Comparison of ENCODE assay signal across 1 cellular context in the genomic region with DNA sequence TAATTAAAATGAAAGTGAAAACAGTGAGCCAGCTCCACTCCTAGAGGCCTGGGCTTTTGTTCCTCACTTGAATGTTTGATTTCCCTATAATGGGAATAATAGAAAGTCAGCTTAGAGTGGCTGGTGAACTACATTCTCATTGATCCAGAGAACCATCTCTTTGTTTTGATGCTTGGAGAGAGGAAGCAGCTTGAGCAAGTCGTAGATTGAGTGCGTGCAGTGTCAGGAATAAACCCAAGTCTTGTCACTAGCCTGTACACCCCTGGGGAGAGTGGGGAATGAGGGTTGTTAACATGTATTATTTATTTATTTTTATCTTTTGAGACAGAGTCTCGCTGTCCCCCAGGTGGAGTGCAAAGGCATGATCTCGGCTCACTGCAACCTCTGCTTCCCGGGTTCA.
TF ChIP-seq lines count a peak whose summit lies in the region.

No MANE protein-coding gene starts in this region.

TF ChIP-seq in WTC11, 78 proteins besides CTCF, POLR2A, EP300 and RAD21 (continued from another document):
- TF ChIP-seq ARID4B (CRISPR knock-in tag; IDR thresholded peaks at IDR 0.05; ENCODE audit: borderline replicate concordance) (no peak), ZNF281 (CRISPR knock-in tag; IDR thresholded peaks at IDR 0.05) (no peak), HMGA2 (CRISPR knock-in tag; IDR thresholded peaks at IDR 0.05) (no peak), SP1 (CRISPR knock-in tag; conservative IDR thresholded peaks at IDR 0.05) (no peak), ZNF263 (CRISPR knock-in tag; IDR thresholded peaks at IDR 0.05; ENCODE audit: low read depth) (no peak), TCF7 (CRISPR knock-in tag; IDR thresholded peaks at IDR 0.05; ENCODE audit: low read depth) (no peak), ZNF512 (CRISPR knock-in tag; IDR thresholded peaks at IDR 0.05; ENCODE audit: borderline replicate concordance) (no peak), ZNF423 (CRISPR knock-in tag; IDR thresholded peaks at IDR 0.05) (no peak)
- TF ChIP-seq, protein P1, sequence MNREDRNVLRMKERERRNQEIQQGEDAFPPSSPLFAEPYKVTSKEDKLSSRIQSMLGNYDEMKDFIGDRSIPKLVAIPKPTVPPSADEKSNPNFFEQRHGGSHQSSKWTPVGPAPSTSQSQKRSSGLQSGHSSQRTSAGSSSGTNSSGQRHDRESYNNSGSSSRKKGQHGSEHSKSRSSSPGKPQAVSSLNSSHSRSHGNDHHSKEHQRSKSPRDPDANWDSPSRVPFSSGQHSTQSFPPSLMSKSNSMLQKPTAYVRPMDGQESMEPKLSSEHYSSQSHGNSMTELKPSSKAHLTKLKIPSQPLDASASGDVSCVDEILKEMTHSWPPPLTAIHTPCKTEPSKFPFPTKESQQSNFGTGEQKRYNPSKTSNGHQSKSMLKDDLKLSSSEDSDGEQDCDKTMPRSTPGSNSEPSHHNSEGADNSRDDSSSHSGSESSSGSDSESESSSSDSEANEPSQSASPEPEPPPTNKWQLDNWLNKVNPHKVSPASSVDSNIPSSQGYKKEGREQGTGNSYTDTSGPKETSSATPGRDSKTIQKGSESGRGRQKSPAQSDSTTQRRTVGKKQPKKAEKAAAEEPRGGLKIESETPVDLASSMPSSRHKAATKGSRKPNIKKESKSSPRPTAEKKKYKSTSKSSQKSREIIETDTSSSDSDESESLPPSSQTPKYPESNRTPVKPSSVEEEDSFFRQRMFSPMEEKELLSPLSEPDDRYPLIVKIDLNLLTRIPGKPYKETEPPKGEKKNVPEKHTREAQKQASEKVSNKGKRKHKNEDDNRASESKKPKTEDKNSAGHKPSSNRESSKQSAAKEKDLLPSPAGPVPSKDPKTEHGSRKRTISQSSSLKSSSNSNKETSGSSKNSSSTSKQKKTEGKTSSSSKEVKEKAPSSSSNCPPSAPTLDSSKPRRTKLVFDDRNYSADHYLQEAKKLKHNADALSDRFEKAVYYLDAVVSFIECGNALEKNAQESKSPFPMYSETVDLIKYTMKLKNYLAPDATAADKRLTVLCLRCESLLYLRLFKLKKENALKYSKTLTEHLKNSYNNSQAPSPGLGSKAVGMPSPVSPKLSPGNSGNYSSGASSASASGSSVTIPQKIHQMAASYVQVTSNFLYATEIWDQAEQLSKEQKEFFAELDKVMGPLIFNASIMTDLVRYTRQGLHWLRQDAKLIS (CRISPR knock-in tag; IDR thresholded peaks at IDR 0.05; ENCODE audit: borderline replicate concordance), result no peak
- TF ChIP-seq, protein P2, sequence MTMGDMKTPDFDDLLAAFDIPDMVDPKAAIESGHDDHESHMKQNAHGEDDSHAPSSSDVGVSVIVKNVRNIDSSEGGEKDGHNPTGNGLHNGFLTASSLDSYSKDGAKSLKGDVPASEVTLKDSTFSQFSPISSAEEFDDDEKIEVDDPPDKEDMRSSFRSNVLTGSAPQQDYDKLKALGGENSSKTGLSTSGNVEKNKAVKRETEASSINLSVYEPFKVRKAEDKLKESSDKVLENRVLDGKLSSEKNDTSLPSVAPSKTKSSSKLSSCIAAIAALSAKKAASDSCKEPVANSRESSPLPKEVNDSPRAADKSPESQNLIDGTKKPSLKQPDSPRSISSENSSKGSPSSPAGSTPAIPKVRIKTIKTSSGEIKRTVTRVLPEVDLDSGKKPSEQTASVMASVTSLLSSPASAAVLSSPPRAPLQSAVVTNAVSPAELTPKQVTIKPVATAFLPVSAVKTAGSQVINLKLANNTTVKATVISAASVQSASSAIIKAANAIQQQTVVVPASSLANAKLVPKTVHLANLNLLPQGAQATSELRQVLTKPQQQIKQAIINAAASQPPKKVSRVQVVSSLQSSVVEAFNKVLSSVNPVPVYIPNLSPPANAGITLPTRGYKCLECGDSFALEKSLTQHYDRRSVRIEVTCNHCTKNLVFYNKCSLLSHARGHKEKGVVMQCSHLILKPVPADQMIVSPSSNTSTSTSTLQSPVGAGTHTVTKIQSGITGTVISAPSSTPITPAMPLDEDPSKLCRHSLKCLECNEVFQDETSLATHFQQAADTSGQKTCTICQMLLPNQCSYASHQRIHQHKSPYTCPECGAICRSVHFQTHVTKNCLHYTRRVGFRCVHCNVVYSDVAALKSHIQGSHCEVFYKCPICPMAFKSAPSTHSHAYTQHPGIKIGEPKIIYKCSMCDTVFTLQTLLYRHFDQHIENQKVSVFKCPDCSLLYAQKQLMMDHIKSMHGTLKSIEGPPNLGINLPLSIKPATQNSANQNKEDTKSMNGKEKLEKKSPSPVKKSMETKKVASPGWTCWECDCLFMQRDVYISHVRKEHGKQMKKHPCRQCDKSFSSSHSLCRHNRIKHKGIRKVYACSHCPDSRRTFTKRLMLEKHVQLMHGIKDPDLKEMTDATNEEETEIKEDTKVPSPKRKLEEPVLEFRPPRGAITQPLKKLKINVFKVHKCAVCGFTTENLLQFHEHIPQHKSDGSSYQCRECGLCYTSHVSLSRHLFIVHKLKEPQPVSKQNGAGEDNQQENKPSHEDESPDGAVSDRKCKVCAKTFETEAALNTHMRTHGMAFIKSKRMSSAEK (CRISPR knock-in tag; IDR thresholded peaks at IDR 0.05; ENCODE audit: borderline replicate concordance), result no peak
- TF ChIP-seq, protein P3, sequence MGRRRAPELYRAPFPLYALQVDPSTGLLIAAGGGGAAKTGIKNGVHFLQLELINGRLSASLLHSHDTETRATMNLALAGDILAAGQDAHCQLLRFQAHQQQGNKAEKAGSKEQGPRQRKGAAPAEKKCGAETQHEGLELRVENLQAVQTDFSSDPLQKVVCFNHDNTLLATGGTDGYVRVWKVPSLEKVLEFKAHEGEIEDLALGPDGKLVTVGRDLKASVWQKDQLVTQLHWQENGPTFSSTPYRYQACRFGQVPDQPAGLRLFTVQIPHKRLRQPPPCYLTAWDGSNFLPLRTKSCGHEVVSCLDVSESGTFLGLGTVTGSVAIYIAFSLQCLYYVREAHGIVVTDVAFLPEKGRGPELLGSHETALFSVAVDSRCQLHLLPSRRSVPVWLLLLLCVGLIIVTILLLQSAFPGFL (CRISPR knock-in tag; IDR thresholded peaks at IDR 0.05; ENCODE audit: borderline replicate concordance), result no peak
- TF ChIP-seq, protein P4, sequence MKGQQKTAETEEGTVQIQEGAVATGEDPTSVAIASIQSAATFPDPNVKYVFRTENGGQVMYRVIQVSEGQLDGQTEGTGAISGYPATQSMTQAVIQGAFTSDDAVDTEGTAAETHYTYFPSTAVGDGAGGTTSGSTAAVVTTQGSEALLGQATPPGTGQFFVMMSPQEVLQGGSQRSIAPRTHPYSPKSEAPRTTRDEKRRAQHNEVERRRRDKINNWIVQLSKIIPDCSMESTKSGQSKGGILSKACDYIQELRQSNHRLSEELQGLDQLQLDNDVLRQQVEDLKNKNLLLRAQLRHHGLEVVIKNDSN (CRISPR knock-in tag; IDR thresholded peaks at IDR 0.05), result no peak
- TF ChIP-seq, protein P5, sequence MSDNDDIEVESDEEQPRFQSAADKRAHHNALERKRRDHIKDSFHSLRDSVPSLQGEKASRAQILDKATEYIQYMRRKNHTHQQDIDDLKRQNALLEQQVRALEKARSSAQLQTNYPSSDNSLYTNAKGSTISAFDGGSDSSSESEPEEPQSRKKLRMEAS (CRISPR knock-in tag; IDR thresholded peaks at IDR 0.05), result no peak
- TF ChIP-seq, protein P6, sequence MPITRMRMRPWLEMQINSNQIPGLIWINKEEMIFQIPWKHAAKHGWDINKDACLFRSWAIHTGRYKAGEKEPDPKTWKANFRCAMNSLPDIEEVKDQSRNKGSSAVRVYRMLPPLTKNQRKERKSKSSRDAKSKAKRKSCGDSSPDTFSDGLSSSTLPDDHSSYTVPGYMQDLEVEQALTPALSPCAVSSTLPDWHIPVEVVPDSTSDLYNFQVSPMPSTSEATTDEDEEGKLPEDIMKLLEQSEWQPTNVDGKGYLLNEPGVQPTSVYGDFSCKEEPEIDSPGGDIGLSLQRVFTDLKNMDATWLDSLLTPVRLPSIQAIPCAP (CRISPR knock-in tag; IDR thresholded peaks at IDR 0.05), result no peak
